In genomic region chr1:94713472-94714141, GRCh38 we compare ENCODE assay signal across 9 cellular contexts.
DNase-seq lines count a peak whose midpoint lies in the region; ATAC-seq and TF ChIP-seq lines count a peak whose summit lies in the region.
"Had no signal": no experiment of that assay in that cellular context is flagged by ENCODE, and none has a peak within 500 bp of the region (broad histone marks: within the 10 kb centered on the region; RNA-seq: fewer than 3 reads in every experiment).

No MANE protein-coding gene starts in this region.

- no peaks in the 10 kb centered on the region for H3K36me3 ChIP-seq in PC-3 (ENCODE audit: low read depth, low read length)
- no peaks in the 10 kb centered on the region for H3K36me3 ChIP-seq in esophagus muscularis mucosa
- no peaks in the 10 kb centered on the region for H3K36me3 ChIP-seq in neutrophil

- H3K4me2 ChIP-seq in PC-3 (ENCODE audit: low read length): peak overlapping the region; percentile 5; the same call in 1 of the 2 replicates

- WGBS in esophagus muscularis mucosa: 32% methylated on average over 7 of the region's 7 CpGs

- no peak overlapping the region for H3K4me3 ChIP-seq in PC-3 (ENCODE audit: low read length)
- no peak overlapping the region for H3K4me3 ChIP-seq in esophagus muscularis mucosa
- H3K4me3 ChIP-seq in neutrophil (ENCODE audit: low read depth in 1 of 2, low read length in 1 of 2): peak overlapping the region in 1 of 2 experiments; percentile 15

- POLR2A ChIA-PET in PC-3 (lab: Charles Lee; ENCODE audit: unreplicated experiment): no interaction called here

- CTCF ChIA-PET in PC-3 (lab: Charles Lee): interaction anchor here (0.6 kb wide), 1 partner anchor 153 kb away, joined by 3 read pairs; no protein-coding TSS in a partner anchor

- TF ChIP-seq EP300 in esophagus muscularis mucosa (IDR thresholded peaks at IDR 0.05): no peak

- BruUV-seq in PC-3 (replicated peaks; lab: Mats Ljungman, UMichigan): no TSS peak

- DNase-seq in activated CD4-positive, alpha-beta T cell treated with anti-CD3 and anti-CD28 coated beads for 48 hours: peak; percentile 28
- no peak for DNase-seq in activated CD4-positive, alpha-beta T cell treated with anti-CD3 and anti-CD28 coated beads, Interleukin-2, amount 50 U/mL, for 48 hours
- DNase-seq in PC-3: peak; percentile 83
- peak; percentile 97 for DNase-seq in esophagus muscularis mucosa (ENCODE audit: extremely low spot score)
- no peak for DNase-seq in NCI-H1417 (lab: John Stamatoyannopoulos, UW)
- no peak for DNase-seq in NCI-H187 treated with DMSO at 0.1 percent for 48 hours (lab: John Stamatoyannopoulos, UW)
- DNase-seq: DND-41 had no signal

- TF ChIP-seq CTCF in PC-3 (conservative IDR thresholded peaks at IDR 0.05; ENCODE audit: low read depth, low read length) (no peak), esophagus muscularis mucosa (IDR thresholded peaks at IDR 0.05) (no peak), neutrophil (IDR thresholded peaks at IDR 0.05) (no peak)

- no peaks in the 10 kb centered on the region for H3K9me2 ChIP-seq in PC-3 (replicated peaks; ENCODE audit: low read length)

- intact Hi-C loops in PC-3 (cut with micrococcal nuclease): no loop called here
- intact Hi-C loops in esophagus muscularis mucosa (cut with DNase I): no loop called here

- ATAC-seq in HG02981 (IDR thresholded peaks at IDR 0.05; ENCODE audit: unreplicated experiment): peak; percentile 76
- ATAC-seq in PC-3: peak; percentile 75

- H3K79me2 ChIP-seq in PC-3 (ENCODE audit: low read length): no peaks in the 10 kb centered on the region

- no peak for TF ChIP-seq POLR2A in esophagus muscularis mucosa (IDR thresholded peaks at IDR 0.05; ENCODE audit: low read depth)

- H3K27ac ChIP-seq in PC-3 (ENCODE audit: low read length) (no peak overlapping the region), esophagus muscularis mucosa (replicated peaks in 1 of 4) (peak overlapping the region; percentile 21 to 65 (median 48)), neutrophil (peak overlapping the region; percentile 82)

- H3K27me3 ChIP-seq in PC-3 (ENCODE audit: low read length) (no peaks in the 10 kb centered on the region), esophagus muscularis mucosa (no peaks in the 10 kb centered on the region), neutrophil (no peaks in the 10 kb centered on the region)

- H3F3A ChIP-seq in PC-3 (ENCODE audit: low read length, unreplicated experiment): no peaks in the 10 kb centered on the region

- no peak overlapping the region for H2AFZ ChIP-seq in PC-3 (ENCODE audit: low read length)

- H3K9me3 ChIP-seq in PC-3 (ENCODE audit: low read length) (no peaks in the 10 kb centered on the region), esophagus muscularis mucosa (no peaks in the 10 kb centered on the region), neutrophil (no peaks in the 10 kb centered on the region)

- no peaks in the 10 kb centered on the region for H4K20me1 ChIP-seq in PC-3 (ENCODE audit: low read length)

- H3K4me1 ChIP-seq in PC-3 (ENCODE audit: insufficient read depth, low read length) (peaks cover 12% of the 10 kb centered on the region), esophagus muscularis mucosa (peaks cover 0 to 14% (median 14%) of the 10 kb centered on the region in 4 donors), neutrophil (ENCODE audit: control insufficient read depth in 1 of 2, insufficient read depth in 1 of 2, low read depth in 1 of 2, low read length in 1 of 2) (peaks cover 46 to 52% of the 10 kb centered on the region in 2 experiments)

- H3K9ac ChIP-seq in PC-3 (ENCODE audit: low read length): no peak overlapping the region

Comparison
In these comparisons a context has a peak if more than half of its experiments do, and no peak if none do; other contexts are left out.
1. DNase-seq: peak in activated CD4-positive, alpha-beta T cell treated with anti-CD3 and anti-CD28 coated beads for 48 hours (single experiment), PC-3 (single experiment) and esophagus muscularis mucosa (single experiment); none in activated CD4-positive, alpha-beta T cell treated with anti-CD3 and anti-CD28 coated beads, Interleukin-2, amount 50 U/mL, for 48 hours (0 of 2), NCI-H1417 (0 of 3) and NCI-H187 treated with DMSO at 0.1 percent for 48 hours (single experiment).